In genomic region chr4:2336659-2337058, GRCh38 we compare ENCODE assay signal across 28 cellular contexts.
"Had no signal": no experiment of that assay in that cellular context is flagged by ENCODE, and none has a peak within 500 bp of the region (broad histone marks: within the 10 kb centered on the region; RNA-seq: fewer than 3 reads in every experiment).

No MANE protein-coding gene starts in this region.

- ATAC-seq: activated CD4-positive, alpha-beta T cell treated with anti-CD3 and anti-CD28 coated beads for 36 hours; body of pancreas; gastrocnemius medialis; natural killer cell; upper lobe of right lung had no signal

- DNase-seq: activated CD4-positive, alpha-beta T cell treated with anti-CD3 and anti-CD28 coated beads for 36 hours; activated CD4-positive, CD25-positive, alpha-beta regulatory T cell; activated naive CD4-positive, alpha-beta T cell; activated naive CD8-positive, alpha-beta T cell treated with anti-CD3 and anti-CD28 coated beads for 36 hours; adrenal gland; body of pancreas; effector memory CD4-positive, alpha-beta T cell; erythroblast; gastrocnemius medialis; glutamatergic neuron; left ventricle myocardium inferior; mesendoderm; natural killer cell; ovary; retina; stimulated activated CD4-positive, alpha-beta T cell treated with anti-CD3 and anti-CD28 coated beads, Interleukin-15, amount 100 ng/mL, for 24 hours; stimulated activated CD4-positive, alpha-beta T cell treated with anti-CD3 and anti-CD28 coated beads, Interleukin-2, amount 100 ng/mL, for 24 hours; stimulated activated naive CD4-positive, alpha-beta T cell; T-helper 1 cell; upper lobe of right lung had no signal

- H3K4me3 ChIP-seq: adrenal gland, body of pancreas, coronary artery, dorsolateral prefrontal cortex, gastrocnemius medialis, left ventricle myocardium inferior, lung, ovary, prostate gland, smooth muscle cell, suprapubic skin, tibial artery, upper lobe of right lung had no signal

- H3K36me3 ChIP-seq: adrenal gland, gastrocnemius medialis, left ventricle myocardium inferior, neutrophil, ovary, prostate gland, upper lobe of right lung had no signal

- H3K4me2 ChIP-seq: smooth muscle cell had no signal

- H3K36me3 Mint-ChIP-seq: activated naive CD8-positive, alpha-beta T cell treated with anti-CD3 and anti-CD28 coated beads for 36 hours had no signal

- H3K4me3 Mint-ChIP-seq: activated CD4-positive, alpha-beta T cell treated with anti-CD3 and anti-CD28 coated beads for 36 hours; activated naive CD8-positive, alpha-beta T cell treated with anti-CD3 and anti-CD28 coated beads for 36 hours; natural killer cell had no signal

- H3K27ac ChIP-seq: adrenal gland, body of pancreas, coronary artery, gastrocnemius medialis, left ventricle myocardium inferior, neutrophil, ovary, prostate gland, suprapubic skin, tibial artery, upper lobe of right lung had no signal

- H3K9me3 Mint-ChIP-seq: activated naive CD8-positive, alpha-beta T cell treated with anti-CD3 and anti-CD28 coated beads for 36 hours; natural killer cell had no signal

- H3K9me3 ChIP-seq: adrenal gland, body of pancreas, gastrocnemius medialis, left ventricle myocardium inferior, neutrophil, ovary, prostate gland, suprapubic skin, tibial artery, upper lobe of right lung had no signal

- H3K27ac Mint-ChIP-seq: activated CD4-positive, alpha-beta T cell treated with anti-CD3 and anti-CD28 coated beads for 36 hours; activated naive CD8-positive, alpha-beta T cell treated with anti-CD3 and anti-CD28 coated beads for 36 hours had no signal

- H3K27me3 Mint-ChIP-seq: activated CD4-positive, alpha-beta T cell treated with anti-CD3 and anti-CD28 coated beads for 36 hours; activated naive CD8-positive, alpha-beta T cell treated with anti-CD3 and anti-CD28 coated beads for 36 hours had no signal

- H3K4me1 ChIP-seq: adrenal gland, body of pancreas, gastrocnemius medialis, left ventricle myocardium inferior, prostate gland, suprapubic skin, tibial artery, upper lobe of right lung had no signal

- H3K4me1 Mint-ChIP-seq: activated CD4-positive, alpha-beta T cell treated with anti-CD3 and anti-CD28 coated beads for 36 hours; activated naive CD8-positive, alpha-beta T cell treated with anti-CD3 and anti-CD28 coated beads for 36 hours had no signal

- H3K27me3 ChIP-seq: adrenal gland, body of pancreas, dorsolateral prefrontal cortex, gastrocnemius medialis, ovary, suprapubic skin, tibial artery, upper lobe of right lung had no signal
